21 cellular contexts compared by ENCODE assay signal in the genomic region with DNA sequence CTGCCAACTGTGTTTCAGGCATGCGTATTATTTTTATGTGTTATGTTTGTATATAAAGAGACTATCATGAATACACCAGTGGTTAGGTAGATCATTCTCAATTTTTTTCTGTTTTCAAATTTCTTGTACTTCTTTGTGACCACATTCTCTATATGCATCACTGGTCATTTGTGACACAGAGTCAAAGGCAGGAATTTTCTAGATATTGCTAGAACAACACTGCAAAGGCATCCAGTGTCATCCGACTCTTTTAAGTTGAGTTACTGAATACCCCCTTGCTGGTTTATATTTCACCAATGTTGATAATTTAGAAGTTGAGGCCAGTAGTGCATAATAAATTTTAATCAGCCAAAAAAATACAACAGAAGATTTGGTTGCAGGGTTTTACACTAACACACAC.
DNase-seq lines count a peak whose midpoint lies in the region; ATAC-seq and TF ChIP-seq lines count a peak whose summit lies in the region.
"Had no signal": no experiment of that assay in that cellular context is flagged by ENCODE, and none has a peak within 500 bp of the region (broad histone marks: within the 10 kb centered on the region; RNA-seq: fewer than 3 reads in every experiment).

No MANE protein-coding gene starts in this region.

- CTCF ChIA-PET in CD8-positive, alpha-beta T cell (lab: Charles Lee), result no interaction called here

- no peaks in the 10 kb centered on the region for H3K36me3 ChIP-seq in CD8-positive, alpha-beta T cell (ENCODE audit: insufficient read depth, low read length)

- ATAC-seq in CD8-positive, alpha-beta T cell, result no peak
- no peak for ATAC-seq in GM19324 (IDR thresholded peaks at IDR 0.05; ENCODE audit: low FRiP score, unreplicated experiment)
- ATAC-seq in T-helper 17 cell, result no peak
- ATAC-seq: A549, GM12878 had no signal

- H3K4me1 ChIP-seq in CD8-positive, alpha-beta T cell (ENCODE audit: insufficient read depth, low read length), result no peaks in the 10 kb centered on the region
- H3K4me1 ChIP-seq: A549, Caco-2 had no signal

- in situ Hi-C loops in Caki2 (cut with HindIII; ENCODE audit: low pct_unique_long_range_greater_than_20kb, low sequenced_read_pairs), result no loop called here

- DNase-seq in Caki2 (ENCODE audit: low read depth) (peak; percentile 66), glomerular visceral epithelial cell (ENCODE audit: extremely low spot score) (peak; percentile 59), kidney tubule cell (ENCODE audit: low spot score) (peak; percentile 88), renal cortical epithelial cell (ENCODE audit: low read depth) (peak; percentile 88), activated T-cell treated with anti-CD3 and anti-CD28 coated beads for 4 hours (no peak), T-helper 17 cell (no peak)
- DNase-seq in CD8-positive, alpha-beta T cell, result no peak
- DNase-seq: 8988T; C1 segment of cervical spinal cord; Caco-2; CD4-positive, alpha-beta memory T cell; DMS 273 treated with DMSO at 0.1 percent for 48 hours; DMS79; EL; GDM1; GM23248; H7; HCEC 1CT had no signal

- TF ChIP-seq CTCF in CD8-positive, alpha-beta T cell (IDR thresholded peaks at IDR 0.05), result no peak

- H3K4me3 ChIP-seq in CD8-positive, alpha-beta T cell (ENCODE audit: low read depth, low read length), result no peak overlapping the region
- H3K4me3 ChIP-seq: A549, GM12878, GM23248 had no signal

- H3K27me3 ChIP-seq in CD8-positive, alpha-beta T cell (ENCODE audit: insufficient read depth, low read length), result no peaks in the 10 kb centered on the region

- intact Hi-C loops in CD8-positive, alpha-beta T cell (cut with DNase I, micrococcal nuclease), result no loop called here

- H3K9me3 Mint-ChIP-seq in CD8-positive, alpha-beta T cell, result no peaks in the 10 kb centered on the region
- H3K9me3 Mint-ChIP-seq: CD4-positive, alpha-beta memory T cell had no signal

- H3K4me1 Mint-ChIP-seq in CD8-positive, alpha-beta T cell (ENCODE audit: low read depth), result no peaks in the 10 kb centered on the region
- no peaks in the 10 kb centered on the region for H3K4me1 Mint-ChIP-seq in T-helper 17 cell

- no peak overlapping the region for H3K27ac Mint-ChIP-seq in CD8-positive, alpha-beta T cell
- no peak overlapping the region for H3K27ac Mint-ChIP-seq in T-helper 17 cell
- H3K27ac Mint-ChIP-seq: CD4-positive, alpha-beta memory T cell had no signal

- no peaks in the 10 kb centered on the region for H3K36me3 Mint-ChIP-seq in CD8-positive, alpha-beta T cell
- no peaks in the 10 kb centered on the region for H3K36me3 Mint-ChIP-seq in T-helper 17 cell (ENCODE audit: low read depth)
- H3K36me3 Mint-ChIP-seq: CD4-positive, alpha-beta memory T cell had no signal

- no peaks in the 10 kb centered on the region for H3K27me3 Mint-ChIP-seq in CD8-positive, alpha-beta T cell (ENCODE audit: low read depth)
- H3K27me3 Mint-ChIP-seq in T-helper 17 cell, result no peaks in the 10 kb centered on the region
- H3K27me3 Mint-ChIP-seq: CD4-positive, alpha-beta memory T cell had no signal

- no peak overlapping the region for H3K4me3 Mint-ChIP-seq in CD8-positive, alpha-beta T cell
- no peak overlapping the region for H3K4me3 Mint-ChIP-seq in T-helper 17 cell
- H3K4me3 Mint-ChIP-seq: CD4-positive, alpha-beta memory T cell had no signal

- H3K27ac ChIP-seq in CD8-positive, alpha-beta T cell (ENCODE audit: low read depth, low read length), result no peak overlapping the region
- H3K27ac ChIP-seq: A549, GM23248 had no signal

- POLR2A ChIA-PET in CD8-positive, alpha-beta T cell (lab: Charles Lee), result no interaction called here

- no peaks in the 10 kb centered on the region for H3K9me3 ChIP-seq in CD8-positive, alpha-beta T cell (ENCODE audit: low read length)
- H3K9me3 ChIP-seq in T-helper 17 cell (ENCODE audit: control insufficient read depth, low read length, poor library complexity, severe bottlenecking), result no peaks in the 10 kb centered on the region
- H3K9me3 ChIP-seq: A549, Caco-2 had no signal

Comparison
In these comparisons a context has a peak if more than half of its experiments do, and no peak if none do; other contexts are left out.
1. DNase-seq: peak in Caki2 (single experiment), glomerular visceral epithelial cell (single experiment), kidney tubule cell (single experiment) and renal cortical epithelial cell (single experiment); none in CD8-positive, alpha-beta T cell (0 of 7), activated T-cell treated with anti-CD3 and anti-CD28 coated beads for 4 hours (single experiment) and T-helper 17 cell (0 of 3).